ENCODE assay signal across 20 cellular contexts in genomic region chr11:61549177-61549576, GRCh38. TPM values are rescaled to one million over a fixed set of nuclear protein-coding genes. Genes with fewer than 3 reads are reported as not detected.
"Had no signal": no experiment of that assay in that cellular context is flagged by ENCODE, and none has a peak within 500 bp of the region (broad histone marks: within the 10 kb centered on the region; RNA-seq: fewer than 3 reads in every experiment).

No MANE protein-coding gene starts in this region.

- ATAC-seq: HepG2, SK-N-SH treated with all-trans-retinoic acid at 6 μM for 48 hours had no signal

- H3K27ac ChIP-seq: KMS-11, SJCRH30 had no signal

- DNase-seq: IMR-90, Kasumi-1, MM.1S, NCI-H1092 treated with DMSO at 0.1 percent for 48 hours, NCI-H1436, NCI-H187, NCI-H2029, NCI-H2081 treated with DMSO at 0.1 percent for 48 hours, NCI-H2171 treated with DMSO at 0.1 percent for 48 hours, NCI-H2227 treated with DMSO at 0.1 percent for 48 hours, NCI-H524 treated with DMSO at 0.1 percent for 48 hours, NCI-H69, NCI-H774, SHP77 treated with DMSO at 0.1 percent for 48 hours, SJCRH30 had no signal

- H3K27me3 ChIP-seq: SJCRH30 had no signal

- H3K4me3 ChIP-seq: SJCRH30 had no signal

- H3K36me3 ChIP-seq: SJCRH30 had no signal

- H3K9me3 ChIP-seq: SJCRH30 had no signal

RNA-seq across cellular contexts. Expression of gene LRRC10B, which starts 40.6 kb away (rescaled TPM):
- total RNA-seq: HepG2, HT1080, IMR-90, NCI-H460 had no signal
- polyA plus RNA-seq: HepG2, IMR-90 had no signal
